Comparison of ENCODE assay signal across 9 cellular contexts in genomic region chr19:45444318-45445041, GRCh38. TPM values are rescaled to one million over a fixed set of nuclear protein-coding genes. Genes with fewer than 3 reads are reported as not detected.
A peak's percentile ranks its signal among the peaks of the same experiment; 100 is the strongest.
DNase-seq lines count a peak whose midpoint lies in the region; ATAC-seq, FAIRE-seq and TF ChIP-seq lines count a peak whose summit lies in the region.
"Had no signal": no experiment of that assay in that cellular context is flagged by ENCODE, and none has a peak within 500 bp of the region (broad histone marks: within the 10 kb centered on the region; RNA-seq: fewer than 3 reads in every experiment).

No MANE protein-coding gene starts in this region.

- H3K4me1 ChIP-seq in colonic mucosa = peaks cover 6% of the 10 kb centered on the region

- no peaks in the 10 kb centered on the region for H3K9me3 ChIP-seq in colonic mucosa

- H3K27me3 Mint-ChIP-seq in activated CD4-positive, alpha-beta T cell treated with anti-CD3 and anti-CD28 coated beads for 36 hours = no peaks in the 10 kb centered on the region

- H3K4me3 Mint-ChIP-seq in activated CD4-positive, alpha-beta T cell treated with anti-CD3 and anti-CD28 coated beads for 36 hours = peak overlapping the region; percentile 74

- no peak overlapping the region for H3K27ac Mint-ChIP-seq in activated CD4-positive, alpha-beta T cell treated with anti-CD3 and anti-CD28 coated beads for 36 hours

- TF ChIP-seq CTCF in D721Med (IDR thresholded peaks at IDR 0.05; ENCODE audit: insufficient read depth, missing control alignments) = no peak
- no peak for TF ChIP-seq CTCF in colonic mucosa (IDR thresholded peaks at IDR 0.05)

- POLR2A ChIA-PET in activated CD4-positive, alpha-beta T cell treated with anti-CD3 and anti-CD28 coated beads for 36 hours (lab: Charles Lee) = interaction anchor here (0.7 kb wide), 1 partner anchor 1919 kb away, joined by 5 read pairs; no protein-coding TSS in a partner anchor

- H3K27me3 ChIP-seq in colonic mucosa = no peaks in the 10 kb centered on the region

- H3K36me3 Mint-ChIP-seq in activated CD4-positive, alpha-beta T cell treated with anti-CD3 and anti-CD28 coated beads for 36 hours (ENCODE audit: low read depth) = no peaks in the 10 kb centered on the region

- H3K36me3 ChIP-seq in colonic mucosa = no peaks in the 10 kb centered on the region

- H3K4me3 ChIP-seq in colonic mucosa = peak overlapping the region; percentile 31

- peak; percentile 44 for ATAC-seq in GM21825 (IDR thresholded peaks at IDR 0.05; ENCODE audit: unreplicated experiment)
- peak; percentile 31 for ATAC-seq in activated CD4-positive, alpha-beta T cell treated with anti-CD3 and anti-CD28 coated beads for 36 hours
- ATAC-seq in HG02970 (IDR thresholded peaks at IDR 0.05; ENCODE audit: low FRiP score, unreplicated experiment) = no peak

- peak overlapping the region; percentile 65 to 86 for H3K9ac ChIP-seq in colonic mucosa (ENCODE audit: low read depth in 2 of 2, low read length in 2 of 2)

- no peak for FAIRE-seq in D721Med (lab: Jason Lieb, UNC)
- FAIRE-seq: colon had no signal

- intact Hi-C loops in activated CD4-positive, alpha-beta T cell treated with anti-CD3 and anti-CD28 coated beads for 36 hours (cut with DNase I, micrococcal nuclease) = loop anchor here in 1 of 2 experiments (1.0 to 5.0 kb wide), 3 partner anchors 23 to 348 kb away; partner anchors contain the start of genes DMWD and FOSB
- intact Hi-C loops in colonic mucosa (cut with DNase I) = no loop called here

- CTCF ChIA-PET in activated CD4-positive, alpha-beta T cell treated with anti-CD3 and anti-CD28 coated beads for 36 hours (lab: Charles Lee) = interaction anchor here (0.8 to 4.4 kb wide), 4 partner anchors 23 to 114 kb away, joined by 3 to 22 read pairs (median 5); partner anchors contain the start of gene FOSB

- peaks cover 52% of the 10 kb centered on the region for H3K4me1 Mint-ChIP-seq in activated CD4-positive, alpha-beta T cell treated with anti-CD3 and anti-CD28 coated beads for 36 hours

- DNase-seq in D721Med (ENCODE audit: insufficient read length, low spot score) (peak; percentile 83), NCI-H2196 (lab: John Stamatoyannopoulos, UW; ENCODE audit: unreplicated experiment) (peak; percentile 88), colonic mucosa (peak; percentile 97), kidney tubule cell (ENCODE audit: low spot score) (peak; percentile 91)
- DNase-seq in activated CD4-positive, alpha-beta T cell treated with anti-CD3 and anti-CD28 coated beads for 36 hours = peak; percentile 86
- DNase-seq in stimulated activated CD4-positive, alpha-beta T cell treated with anti-CD3 and anti-CD28 coated beads, Interleukin-1b, Interleukin-23, amount 100 ng/mL, for 48 hours = peak; percentile 70

- H3K9me3 Mint-ChIP-seq in activated CD4-positive, alpha-beta T cell treated with anti-CD3 and anti-CD28 coated beads for 36 hours (ENCODE audit: low read depth) = no peaks in the 10 kb centered on the region

- H3K27ac ChIP-seq in colonic mucosa = peak overlapping the region; percentile 72

RNA-seq across cellular contexts. Expression of gene ERCC1, which starts 20.8 kb away (rescaled TPM):
- 10 to 100 TPM; 58.1 to 71.8 TPM for total RNA-seq in activated CD4-positive, alpha-beta T cell treated with anti-CD3 and anti-CD28 coated beads for 36 hours
- total RNA-seq in colonic mucosa = 10 to 100 TPM; 30.0 to 37.3 TPM

RNA-seq across cellular contexts. Expression of gene FOSB, which starts 23.3 kb away (rescaled TPM):
- 1 to 10 TPM; 7.3 to 7.7 TPM for total RNA-seq in activated CD4-positive, alpha-beta T cell treated with anti-CD3 and anti-CD28 coated beads for 36 hours
- 1 to 10 TPM; 1.5 to 3.4 TPM for total RNA-seq in colonic mucosa

RNA-seq across cellular contexts. Expression of gene POLR1G, which starts 38.0 kb away (rescaled TPM):
- 10 to 100 TPM; 15.8 to 18.4 TPM for total RNA-seq in activated CD4-positive, alpha-beta T cell treated with anti-CD3 and anti-CD28 coated beads for 36 hours
- total RNA-seq in colonic mucosa = 1 to 10 TPM; 2.0 to 8.5 TPM

RNA-seq across cellular contexts. Expression of gene PPP1R13L, which starts 39.6 kb away (rescaled TPM):
- total RNA-seq in activated CD4-positive, alpha-beta T cell treated with anti-CD3 and anti-CD28 coated beads for 36 hours = 10 to 100 TPM; 15.2 to 17.8 TPM
- total RNA-seq in colonic mucosa = 10 to 100 TPM; 25.9 to 46.2 TPM

RNA-seq across cellular contexts. Expression of gene RTN2, which starts 52.4 kb away (rescaled TPM):
- total RNA-seq in activated CD4-positive, alpha-beta T cell treated with anti-CD3 and anti-CD28 coated beads for 36 hours = 1 to 10 TPM; 2.0 to 3.2 TPM
- 1 to 10 TPM; 4.9 to 8.4 TPM for total RNA-seq in colonic mucosa
